ENCODE assay signal across 8 cellular contexts in genomic region chr17:4263282-4264215, GRCh38. TPM values are rescaled to one million over a fixed set of nuclear protein-coding genes. Genes with fewer than 3 reads are reported as not detected.
DNase-seq lines count a peak whose midpoint lies in the region; ATAC-seq and TF ChIP-seq lines count a peak whose summit lies in the region.

A gene with protein sequence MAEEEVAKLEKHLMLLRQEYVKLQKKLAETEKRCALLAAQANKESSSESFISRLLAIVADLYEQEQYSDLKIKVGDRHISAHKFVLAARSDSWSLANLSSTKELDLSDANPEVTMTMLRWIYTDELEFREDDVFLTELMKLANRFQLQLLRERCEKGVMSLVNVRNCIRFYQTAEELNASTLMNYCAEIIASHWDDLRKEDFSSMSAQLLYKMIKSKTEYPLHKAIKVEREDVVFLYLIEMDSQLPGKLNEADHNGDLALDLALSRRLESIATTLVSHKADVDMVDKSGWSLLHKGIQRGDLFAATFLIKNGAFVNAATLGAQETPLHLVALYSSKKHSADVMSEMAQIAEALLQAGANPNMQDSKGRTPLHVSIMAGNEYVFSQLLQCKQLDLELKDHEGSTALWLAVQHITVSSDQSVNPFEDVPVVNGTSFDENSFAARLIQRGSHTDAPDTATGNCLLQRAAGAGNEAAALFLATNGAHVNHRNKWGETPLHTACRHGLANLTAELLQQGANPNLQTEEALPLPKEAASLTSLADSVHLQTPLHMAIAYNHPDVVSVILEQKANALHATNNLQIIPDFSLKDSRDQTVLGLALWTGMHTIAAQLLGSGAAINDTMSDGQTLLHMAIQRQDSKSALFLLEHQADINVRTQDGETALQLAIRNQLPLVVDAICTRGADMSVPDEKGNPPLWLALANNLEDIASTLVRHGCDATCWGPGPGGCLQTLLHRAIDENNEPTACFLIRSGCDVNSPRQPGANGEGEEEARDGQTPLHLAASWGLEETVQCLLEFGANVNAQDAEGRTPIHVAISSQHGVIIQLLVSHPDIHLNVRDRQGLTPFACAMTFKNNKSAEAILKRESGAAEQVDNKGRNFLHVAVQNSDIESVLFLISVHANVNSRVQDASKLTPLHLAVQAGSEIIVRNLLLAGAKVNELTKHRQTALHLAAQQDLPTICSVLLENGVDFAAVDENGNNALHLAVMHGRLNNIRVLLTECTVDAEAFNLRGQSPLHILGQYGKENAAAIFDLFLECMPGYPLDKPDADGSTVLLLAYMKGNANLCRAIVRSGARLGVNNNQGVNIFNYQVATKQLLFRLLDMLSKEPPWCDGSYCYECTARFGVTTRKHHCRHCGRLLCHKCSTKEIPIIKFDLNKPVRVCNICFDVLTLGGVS (minus strand): TSS chr17:4263979. CDS start chr17:4263941, 38 bp downstream.

- H3K4me3 Mint-ChIP-seq in CD4-positive, CD25-positive, alpha-beta regulatory T cell: peak within 1 kb of the TSS; percentile 91 to 99 (median 95)

- peak; percentile 97 for ATAC-seq in CD4-positive, CD25-positive, alpha-beta regulatory T cell (ENCODE audit: low read depth in 2 of 2)
- peak; percentile 93 for ATAC-seq in GM19455 (IDR thresholded peaks at IDR 0.05; ENCODE audit: unreplicated experiment)
- ATAC-seq in lung (ENCODE audit: insufficient read depth, low FRiP score): peak; percentile 97

- H3K27me3 Mint-ChIP-seq in CD4-positive, CD25-positive, alpha-beta regulatory T cell: no peaks in the 10 kb centered on the region

- peaks cover 5 to 52% (median 36%) of the 10 kb centered on the region in 4 donors for H3K4me1 Mint-ChIP-seq in CD4-positive, CD25-positive, alpha-beta regulatory T cell

- peak within 1 kb of the TSS; percentile 90 to 97 (median 94) for H3K27ac Mint-ChIP-seq in CD4-positive, CD25-positive, alpha-beta regulatory T cell

- H3K36me3 Mint-ChIP-seq in CD4-positive, CD25-positive, alpha-beta regulatory T cell: peaks cover 9% of the 10 kb centered on the region

- H3K27me3 ChIP-seq in CD4-positive, CD25-positive, alpha-beta regulatory T cell (ENCODE audit: control insufficient read depth, insufficient read depth, low read length): no peaks in the 10 kb centered on the region
- no peaks in the 10 kb centered on the region for H3K27me3 ChIP-seq in lung (ENCODE audit: control insufficient read depth, insufficient read depth)

- WGBS in lung, 2 donors: 0 to 1% methylated on average over 58 to 85 of the region's 85 CpGs

- peaks cover 19% of the 10 kb centered on the region for H3K4me1 ChIP-seq in CD4-positive, CD25-positive, alpha-beta regulatory T cell (ENCODE audit: control insufficient read depth, insufficient read depth, low read length, poor library complexity, severe bottlenecking)
- peaks cover 4 to 17% of the 10 kb centered on the region in 2 donors for H3K4me1 ChIP-seq in lung (ENCODE audit: control insufficient read depth in 2 of 2, insufficient read depth in 2 of 2, low read length in 2 of 2)

- peak within 1 kb of the TSS; percentile 96 for H3K4me3 ChIP-seq in CD4-positive, CD25-positive, alpha-beta regulatory T cell (ENCODE audit: low read depth, low read length)
- peak within 1 kb of the TSS; percentile 96 for H3K4me3 ChIP-seq in lung

- H3K9me3 ChIP-seq in CD4-positive, CD25-positive, alpha-beta regulatory T cell (ENCODE audit: control insufficient read depth in 2 of 2, low read length in 2 of 2): peaks cover 0 to 3% of the 10 kb centered on the region in 2 experiments
- H3K9me3 ChIP-seq in lung (ENCODE audit: control insufficient read depth in 2 of 2, insufficient read depth in 1 of 2, low read length in 1 of 2): peaks cover 0 to 2% of the 10 kb centered on the region in 2 donors

- no peak for TF ChIP-seq CTCF in lung (IDR thresholded peaks at IDR 0.05; ENCODE audit: control extremely low read depth, extremely low read depth)

- peaks cover 12% of the 10 kb centered on the region for H3K36me3 ChIP-seq in CD4-positive, CD25-positive, alpha-beta regulatory T cell (ENCODE audit: control insufficient read depth, insufficient read depth, low read length)
- H3K36me3 ChIP-seq in lung (ENCODE audit: control insufficient read depth in 2 of 2, insufficient read depth in 2 of 2, low read length in 2 of 2): peaks cover 2 to 13% of the 10 kb centered on the region in 2 donors

- H3K9me3 Mint-ChIP-seq in CD4-positive, CD25-positive, alpha-beta regulatory T cell: peaks cover 0 to 3% (median 0%) of the 10 kb centered on the region in 7 donors

- peak within 1 kb of the TSS; percentile 82 for H3K27ac ChIP-seq in CD4-positive, CD25-positive, alpha-beta regulatory T cell (ENCODE audit: insufficient read depth, low read length, poor library complexity, severe bottlenecking)
- peak within 1 kb of the TSS; percentile 93 to 95 for H3K27ac ChIP-seq in lung (ENCODE audit: low read depth in 1 of 2, low read length in 1 of 2)

- DNase-seq in CD4-positive, CD25-positive, alpha-beta regulatory T cell: peak; percentile 95 to 98 (median 98)
- peak; percentile 74 for DNase-seq in HS-5 (ENCODE audit: low read depth)
- peak; percentile 53 for DNase-seq in NK-92 (lab: John Stamatoyannopoulos, UW; ENCODE audit: unreplicated experiment)
- peak; percentile 94 to 96 for DNase-seq in activated CD8-positive, alpha-beta memory T cell treated with anti-CD3 and anti-CD28 coated beads for 1 hour (ENCODE audit: extremely low read depth in 1 of 2, low read depth in 1 of 2)
- DNase-seq in effector CD4-positive, alpha-beta T cell: peak; percentile 98
- DNase-seq in lung (ENCODE audit: low spot score): peak; percentile 98
- DNase-seq in stimulated activated CD4-positive, alpha-beta T cell treated with anti-CD3 and anti-CD28 coated beads, TNF-alpha, amount 100 ng/mL, for 24 hours (ENCODE audit: low read depth in 3 of 3): peak; percentile 94 to 98 (median 97)

RNA-seq across cellular contexts. Expression of the gene that starts here (rescaled TPM):
- 61.0 TPM for total RNA-seq in CD4-positive, CD25-positive, alpha-beta regulatory T cell
- polyA plus RNA-seq in CD4-positive, CD25-positive, alpha-beta regulatory T cell: 10 to 100 TPM in 3 of 4 donors, 1 to 10 TPM in 1; 9.9 to 12.6 (median 11.0) TPM
- 10 to 100 TPM; 58.2 to 60.2 TPM for total RNA-seq in lung
- 10 to 100 TPM; 11.4 to 19.4 TPM for polyA plus RNA-seq in lung

Comparison
In these comparisons a context has a peak if more than half of its experiments do, and no peak if none do; other contexts are left out.
1. Peak in every context shown above with its lines: DNase-seq, ATAC-seq, H3K4me3 ChIP-seq and H3K27ac ChIP-seq.